Comparison of ENCODE assay signal across 17 cellular contexts in genomic region chr4:37224832-37225231, GRCh38. TPM values are rescaled to one million over a fixed set of nuclear protein-coding genes. Genes with fewer than 3 reads are reported as not detected.
DNase-seq lines count a peak whose midpoint lies in the region; ATAC-seq and TF ChIP-seq lines count a peak whose summit lies in the region.
"Had no signal": no experiment of that assay in that cellular context is flagged by ENCODE, and none has a peak within 500 bp of the region (broad histone marks: within the 10 kb centered on the region; RNA-seq: fewer than 3 reads in every experiment).

No MANE protein-coding gene starts in this region.

- H3K4me1 ChIP-seq in adipocyte (ENCODE audit: control insufficient read depth, insufficient read depth, low read length) (peaks cover 14% of the 10 kb centered on the region), gastroesophageal sphincter (peaks cover 0 to 3% (median 0%) of the 10 kb centered on the region in 3 donors)
- H3K4me1 ChIP-seq: Caco-2 had no signal

- H3K9me3 ChIP-seq in adipocyte (ENCODE audit: control insufficient read depth, low read length) (no peaks in the 10 kb centered on the region), gastroesophageal sphincter (no peaks in the 10 kb centered on the region)
- H3K9me3 ChIP-seq: Caco-2 had no signal

- H3K4me3 ChIP-seq in adipocyte (ENCODE audit: low read length) (no peak overlapping the region), gastroesophageal sphincter (no peak overlapping the region)
- H3K4me3 ChIP-seq: GM23248 had no signal

- TF ChIP-seq POLR2A in gastroesophageal sphincter (IDR thresholded peaks at IDR 0.05) = no peak

- no peak for TF ChIP-seq EP300 in gastroesophageal sphincter (IDR thresholded peaks at IDR 0.05)

- DNase-seq in adipocyte (ENCODE audit: low read depth) = no peak
- DNase-seq in omental fat pad (ENCODE audit: low spot score) = no peak
- DNase-seq in COLO829 (ENCODE audit: low spot score) = no peak
- DNase-seq in NCI-H1417 (lab: John Stamatoyannopoulos, UW) = no peak
- DNase-seq: C1 segment of cervical spinal cord; Caco-2; CD4-positive, alpha-beta memory T cell; DMS153; DND-41; GM23248; H7; HCEC 1CT had no signal

- H3K9ac ChIP-seq in adipocyte (ENCODE audit: low read length) = peak overlapping the region; percentile 68
- H3K9ac ChIP-seq: GM23248 had no signal

- TF ChIP-seq CTCF in gastroesophageal sphincter (IDR thresholded peaks at IDR 0.05) (no peak), omental fat pad (IDR thresholded peaks at IDR 0.05) (no peak)

- peak; percentile 41 for ATAC-seq in gastroesophageal sphincter
- ATAC-seq in omental fat pad (ENCODE audit: low FRiP score) = peak; percentile 93
- no peak for ATAC-seq in GM21528 (IDR thresholded peaks at IDR 0.05; ENCODE audit: low FRiP score, unreplicated experiment)

- 64 to 76% methylated on average over 4 of the region's 4 CpGs for WGBS in gastroesophageal sphincter (ENCODE audit: low coverage in 1 of 2), 2 donors

- H3K27ac ChIP-seq in gastroesophageal sphincter = no peak overlapping the region
- H3K27ac ChIP-seq: GM23248 had no signal

- H3K36me3 ChIP-seq in adipocyte (ENCODE audit: control insufficient read depth, insufficient read depth, low read length, severe bottlenecking) (no peaks in the 10 kb centered on the region), gastroesophageal sphincter (no peaks in the 10 kb centered on the region)

- H3K27me3 ChIP-seq in adipocyte (replicated peaks; ENCODE audit: control insufficient read depth, insufficient read depth, low read length) (no peaks in the 10 kb centered on the region), gastroesophageal sphincter (no peaks in the 10 kb centered on the region)

RNA-seq across cellular contexts. Expression of gene NWD2, which starts 19.7 kb away (rescaled TPM):
- total RNA-seq in gastroesophageal sphincter = under 1 TPM in 3 of 4 donors, not detected in 1; 0.12 to 0.67 (median 0.15) TPM
- 10 to 100 TPM in 2 of 4 donors, 1 to 10 TPM in 2; 2.0 to 21.2 (median 11.4) TPM for total RNA-seq in omental fat pad
- total RNA-seq: A172; A673; Caco-2; CD4-positive, alpha-beta memory T cell; GM23248; H1 had no signal
